Comparison of ENCODE assay signal across 26 cellular contexts in the genomic region with DNA sequence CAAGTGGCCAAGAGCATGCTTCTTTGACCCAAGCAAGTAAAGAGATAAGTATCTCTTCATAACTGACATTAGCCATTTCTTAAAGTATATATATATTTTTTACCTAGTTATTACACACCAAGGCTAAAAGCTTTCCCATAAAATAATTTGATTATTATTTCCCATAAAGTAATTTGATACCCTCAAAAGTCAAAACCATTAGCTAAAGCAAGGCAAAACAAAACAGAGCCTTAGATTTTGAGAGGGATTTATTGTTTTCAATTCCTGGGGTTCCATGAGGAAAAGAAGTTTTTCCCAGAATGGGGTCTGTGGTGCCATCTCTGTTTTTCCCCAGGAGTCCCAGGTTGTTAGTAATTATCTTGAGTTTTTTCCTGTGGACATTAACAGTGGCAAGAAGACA.
"Had no signal": no experiment of that assay in that cellular context is flagged by ENCODE, and none has a peak within 500 bp of the region (broad histone marks: within the 10 kb centered on the region; RNA-seq: fewer than 3 reads in every experiment).

No MANE protein-coding gene starts in this region.

- H3K4me1 ChIP-seq: testis, upper lobe of left lung, upper lobe of right lung, uterus had no signal

- H3K36me3 ChIP-seq: stomach, suprapubic skin, thoracic aorta, thyroid gland, tibial nerve, transverse colon, upper lobe of left lung, upper lobe of right lung, uterus, vagina had no signal

- H3K27me3 ChIP-seq: stomach, suprapubic skin, testis, thyroid gland, tibial artery, tibial nerve, transverse colon, upper lobe of left lung, upper lobe of right lung, uterus, vagina had no signal

- ATAC-seq: stimulated activated effector memory CD8-positive, alpha-beta T cell treated with anti-CD3 and anti-CD28 coated beads, Interleukin-12 subunit alpha, Interleukin-12 subunit beta, amount 100 ng/mL, for 72 hours; stimulated activated memory B cell treated with anti-CD40 and anti-IgM and Interleukin-4, amounts not matched to agents 10 μg/mL and 1 μg/mL and 100 μg/mL, for 72 hours; stimulated activated naive B cell treated with anti-CD40 and anti-IgM and Interleukin-4, amounts not matched to agents 10 μg/mL and 1 μg/mL and 100 μg/mL, for 72 hours; stimulated activated naive CD8-positive, alpha-beta T cell treated with anti-CD3 and anti-CD28 coated beads, Interleukin-15, amount 100 ng/mL, for 72 hours; stimulated activated naive CD8-positive, alpha-beta T cell treated with anti-CD3 and anti-CD28 coated beads, Interleukin-15, Interleukin-2, amounts not matched to agents 100 U/mL and 50 U/mL, for 24 hours; upper lobe of right lung had no signal

- DNase-seq: stimulated activated CD4-positive, alpha-beta T cell treated with anti-CD3 and anti-CD28 coated beads, Interleukin-2, amount 100 ng/mL, for 48 hours; stimulated activated CD4-positive, alpha-beta T cell treated with anti-CD3 and anti-CD28 coated beads, Interleukin-4, amount 100 ng/mL, for 1 hour; stimulated activated CD4-positive, alpha-beta T cell treated with anti-CD3 and anti-CD28 coated beads, Interleukin-4, amount 100 ng/mL, for 24 hours; stimulated activated CD4-positive, alpha-beta T cell treated with anti-CD3 and anti-CD28 coated beads, Interleukin-4, amount 100 ng/mL, for 4 hours; stimulated activated CD8-positive, alpha-beta memory T cell treated with anti-CD3 and anti-CD28 coated beads, Interleukin-4, amount 100 ng/mL, for 48 hours; stimulated activated naive B cell treated with anti-CD40 and anti-IgM and Interleukin-4, amounts not matched to agents 10 μg/mL and 1 μg/mL and 100 μg/mL, for 72 hours; stimulated activated naive CD4-positive, alpha-beta T cell; stimulated activated naive CD4-positive, alpha-beta T cell treated with Interleukin-2 at 50 U/mL for 16 hours; stimulated activated naive CD8-positive, alpha-beta T cell treated with anti-CD3 and anti-CD28 coated beads, Interleukin-15, amount 100 ng/mL, for 72 hours; stimulated activated naive CD8-positive, alpha-beta T cell treated with anti-CD3 and anti-CD28 coated beads, Interleukin-15, Interleukin-2, amounts not matched to agents 100 U/mL and 50 U/mL, for 24 hours; stomach; substantia nigra; testis; thyroid gland; tibial artery; transverse colon; trophoblast cell; upper lobe of left lung; upper lobe of right lung; uterus had no signal

- H3K9me3 ChIP-seq: testis, thoracic aorta, thyroid gland, upper lobe of right lung, uterus had no signal

- H3K4me3 ChIP-seq: stomach, suprapubic skin, testis, thoracic aorta, thyroid gland, tibial artery, tibial nerve, transverse colon, upper lobe of left lung, upper lobe of right lung, uterus, vagina had no signal

- H3K27ac ChIP-seq: stomach, suprapubic skin, testis, thoracic aorta, thyroid gland, tibial artery, tibial nerve, transverse colon, upper lobe of left lung, upper lobe of right lung, uterus, vagina had no signal
